ENCODE assay signal across 29 cellular contexts in the genomic region with DNA sequence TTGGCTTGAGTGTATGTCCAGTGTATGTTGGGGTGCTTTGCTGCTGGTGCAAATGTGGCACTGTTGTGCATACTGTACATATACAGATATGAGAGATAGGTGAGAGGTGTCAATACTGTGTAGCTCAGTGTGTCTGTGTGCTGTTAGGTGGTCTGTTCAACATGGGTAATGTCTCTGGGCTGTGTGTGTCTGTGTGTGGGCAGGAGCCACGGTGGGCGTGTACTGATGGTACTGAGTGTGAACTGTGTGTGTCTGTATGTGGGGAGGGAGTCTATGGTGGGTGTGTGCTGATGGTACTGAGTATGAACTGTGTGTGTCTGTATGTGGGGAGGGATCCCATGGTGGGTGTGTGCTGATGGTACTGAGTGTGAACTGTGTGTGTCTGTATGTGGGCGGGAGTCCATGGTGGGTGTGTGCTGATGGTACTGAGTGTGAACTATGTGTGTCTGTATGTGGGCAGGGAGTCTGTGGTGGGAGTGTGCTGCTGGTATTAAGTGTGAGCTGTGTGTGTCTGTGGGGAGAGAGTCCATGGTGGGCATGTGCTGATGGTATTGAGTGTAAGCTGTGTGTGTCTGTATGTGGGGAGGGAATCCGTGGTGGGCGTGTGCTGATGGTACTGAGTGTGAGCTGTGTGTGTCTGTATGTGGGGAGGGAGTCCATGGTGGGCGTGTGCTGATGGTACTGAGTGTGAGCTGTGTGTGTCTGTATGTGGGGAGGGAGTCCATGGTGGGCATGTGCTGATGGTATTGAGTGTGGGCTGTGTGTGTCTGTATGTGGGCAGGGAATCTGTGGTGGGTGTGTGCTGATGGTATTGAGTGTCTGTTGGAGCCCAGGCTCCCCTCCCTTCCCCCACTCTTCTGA. TPM values are rescaled to one million over a fixed set of nuclear protein-coding genes. Genes with fewer than 3 reads are reported as not detected.
"Had no signal": no experiment of that assay in that cellular context is flagged by ENCODE, and none has a peak within 500 bp of the region (broad histone marks: within the 10 kb centered on the region; RNA-seq: fewer than 3 reads in every experiment).

No MANE protein-coding gene starts in this region.

- H3K9me3 ChIP-seq: gastrocnemius medialis, pancreas, suprapubic skin, uterus had no signal

- H3K4me2 ChIP-seq: hepatocyte had no signal

- FAIRE-seq: keratinocyte, pancreas had no signal

- H3K4me3 ChIP-seq: cardiac muscle cell, coronary artery, dorsolateral prefrontal cortex, gastrocnemius medialis, hepatocyte, pancreas, suprapubic skin, tibial nerve, uterus had no signal

- H2AFZ ChIP-seq: hepatocyte had no signal

- ATAC-seq: activated CD4-positive, CD25-positive, alpha-beta regulatory T cell treated with anti-CD3 and anti-CD28 coated beads, Interleukin-2, amount 50 U/mL, for 24 hours; activated naive CD4-positive, alpha-beta T cell treated with anti-CD3 and anti-CD28 coated beads, Interleukin-2, amount 50 U/mL, for 72 hours; activated T-cell treated with anti-CD3 and anti-CD28 coated beads, Interleukin-2, amount 50 U/mL, for 72 hours; gastrocnemius medialis; pancreas had no signal

- DNase-seq: activated CD4-positive, alpha-beta T cell treated with anti-CD3 and anti-CD28 coated beads for 48 hours; activated CD4-positive, alpha-beta T cell treated with anti-CD3 and anti-CD28 coated beads, Interleukin-2, amount 50 U/mL, for 48 hours; activated naive CD4-positive, alpha-beta T cell; activated T-cell treated with anti-CD3 and anti-CD28 coated beads for 4 hours; activated T-cell treated with anti-CD3 and anti-CD28 coated beads, Interleukin-2, amount 50 U/mL, for 72 hours; dorsolateral prefrontal cortex; effector memory CD4-positive, alpha-beta T cell; gastrocnemius medialis; glutamatergic neuron; left cardiac atrium; mammary epithelial cell; naive B cell; nephron progenitor cell; pancreas; right cardiac atrium; stimulated activated CD4-positive, alpha-beta T cell treated with anti-CD3 and anti-CD28 coated beads, Interleukin-15, amount 100 ng/mL, for 24 hours; stimulated activated CD4-positive, alpha-beta T cell treated with anti-CD3 and anti-CD28 coated beads, Interleukin-2, amount 100 ng/mL, for 24 hours; stimulated activated naive CD4-positive, alpha-beta T cell; uterus had no signal

- H3K27ac ChIP-seq: cardiac muscle cell, coronary artery, dorsolateral prefrontal cortex, gastrocnemius medialis, hepatocyte, pancreas, suprapubic skin, tibial nerve, uterus, VCaP had no signal

- H3K27me3 ChIP-seq: cardiac muscle cell, gastrocnemius medialis, hepatocyte, pancreas, suprapubic skin, uterus had no signal

- H3K4me1 ChIP-seq: gastrocnemius medialis, pancreas, suprapubic skin, tibial nerve, uterus had no signal

- H3K79me2 ChIP-seq: hepatocyte had no signal

- H3K36me3 ChIP-seq: cardiac muscle cell, gastrocnemius medialis, pancreas, suprapubic skin, tibial nerve, uterus had no signal

RNA-seq across cellular contexts. Expression of gene FOXO6, which starts 32.2 kb away (rescaled TPM):
- total RNA-seq: T-helper 1 cell treated with Interleukin-12 subunit alpha and Interleukin-12 subunit beta and Interleukin-4 antibody, amounts not matched to agents 30 ng/mL and 1 ng/mL, for 36 hours had no signal
- polyA plus RNA-seq: keratinocyte, mammary epithelial cell had no signal
